In genomic region chr14:33452982-33453381, GRCh38 we compare ENCODE assay signal across 32 cellular contexts.
"Had no signal": no experiment of that assay in that cellular context is flagged by ENCODE, and none has a peak within 500 bp of the region (broad histone marks: within the 10 kb centered on the region; RNA-seq: fewer than 3 reads in every experiment).

No MANE protein-coding gene starts in this region.

- H3K4me3 ChIP-seq: breast epithelium, dorsolateral prefrontal cortex, hepatocyte, left lung, lung, neural progenitor cell, sigmoid colon, smooth muscle cell, stomach, suprapubic skin, tibial nerve, uterus had no signal

- H3K27ac Mint-ChIP-seq: activated naive CD4-positive, alpha-beta T cell treated with anti-CD3 and anti-CD28 coated beads for 36 hours; activated naive CD8-positive, alpha-beta T cell treated with anti-CD3 and anti-CD28 coated beads, Interleukin-2, amount 10 ng/mL, durations not matched to agents 7 days and 5 days; activated T-helper 2 cell treated with anti-CD3 and anti-CD28 coated beads, Interferon-gamma antibody, Interleukin-2, Interleukin-4, amounts not matched to agents 10 μg/mL and 5 μg/mL and 100 μg/mL, durations not matched to agents 14 hours and 24 hours and 36 hours; effector memory CD8-positive, alpha-beta T cell; immature natural killer cell; mesothelial cell of epicardium; naive thymus-derived CD8-positive, alpha-beta T cell; stimulated activated memory B cell treated with anti-CD40 and anti-IgM and Interleukin-4, amounts not matched to agents 10 μg/mL and 1 μg/mL and 100 μg/mL, for 72 hours had no signal

- ATAC-seq: activated T-cell treated with anti-CD3 and anti-CD28 coated beads, Interleukin-2, amount 50 U/mL, for 4 hours; effector memory CD8-positive, alpha-beta T cell; left lung; naive thymus-derived CD8-positive, alpha-beta T cell; stimulated activated memory B cell treated with anti-CD40 and anti-IgM and Interleukin-4, amounts not matched to agents 10 μg/mL and 1 μg/mL and 100 μg/mL, for 72 hours had no signal

- H3K9me3 Mint-ChIP-seq: activated naive CD4-positive, alpha-beta T cell treated with anti-CD3 and anti-CD28 coated beads for 36 hours; activated T-cell treated with anti-CD3 and anti-CD28 coated beads, Interleukin-2, amount 50 U/mL, for 4 hours; activated T-helper 2 cell treated with anti-CD3 and anti-CD28 coated beads, Interferon-gamma antibody, Interleukin-2, Interleukin-4, amounts not matched to agents 10 μg/mL and 5 μg/mL and 100 μg/mL, durations not matched to agents 14 hours and 24 hours and 36 hours; mesothelial cell of epicardium; naive thymus-derived CD8-positive, alpha-beta T cell; neural progenitor cell; stimulated activated memory B cell treated with anti-CD40 and anti-IgM and Interleukin-4, amounts not matched to agents 10 μg/mL and 1 μg/mL and 100 μg/mL, for 72 hours had no signal

- H3K36me3 Mint-ChIP-seq: activated naive CD8-positive, alpha-beta T cell treated with anti-CD3 and anti-CD28 coated beads, Interleukin-2, amount 10 ng/mL, durations not matched to agents 7 days and 5 days; mesothelial cell of epicardium; naive thymus-derived CD8-positive, alpha-beta T cell; neural progenitor cell; stimulated activated memory B cell treated with anti-CD40 and anti-IgM and Interleukin-4, amounts not matched to agents 10 μg/mL and 1 μg/mL and 100 μg/mL, for 72 hours had no signal

- H3K4me1 ChIP-seq: breast epithelium, left lung, uterus had no signal

- H3K36me3 ChIP-seq: breast epithelium, esophagus muscularis mucosa, left lung, neural progenitor cell, sigmoid colon, stomach, suprapubic skin, tibial nerve, uterus had no signal

- H3K4me1 Mint-ChIP-seq: stimulated activated memory B cell treated with anti-CD40 and anti-IgM and Interleukin-4, amounts not matched to agents 10 μg/mL and 1 μg/mL and 100 μg/mL, for 72 hours had no signal

- H3K27me3 ChIP-seq: breast epithelium, dorsolateral prefrontal cortex, esophagus muscularis mucosa, hepatocyte, left lung, neural progenitor cell, sigmoid colon, stomach, suprapubic skin, tibial nerve, uterus had no signal

- H3K4me3 Mint-ChIP-seq: activated naive CD4-positive, alpha-beta T cell treated with anti-CD3 and anti-CD28 coated beads for 36 hours; activated naive CD8-positive, alpha-beta T cell treated with anti-CD3 and anti-CD28 coated beads, Interleukin-2, amount 10 ng/mL, durations not matched to agents 7 days and 5 days; activated T-cell treated with anti-CD3 and anti-CD28 coated beads, Interleukin-2, amount 50 U/mL, for 4 hours; central memory CD8-positive, alpha-beta T cell; effector memory CD8-positive, alpha-beta T cell; immature natural killer cell; mesothelial cell of epicardium; naive thymus-derived CD8-positive, alpha-beta T cell; neural progenitor cell; stimulated activated memory B cell treated with anti-CD40 and anti-IgM and Interleukin-4, amounts not matched to agents 10 μg/mL and 1 μg/mL and 100 μg/mL, for 72 hours had no signal

- H3K27me3 Mint-ChIP-seq: central memory CD8-positive, alpha-beta T cell; effector memory CD8-positive, alpha-beta T cell; naive thymus-derived CD8-positive, alpha-beta T cell; stimulated activated memory B cell treated with anti-CD40 and anti-IgM and Interleukin-4, amounts not matched to agents 10 μg/mL and 1 μg/mL and 100 μg/mL, for 72 hours had no signal

- H3K9me3 ChIP-seq: breast epithelium, esophagus muscularis mucosa, left lung, sigmoid colon, stomach, suprapubic skin, tibial nerve, uterus had no signal

- DNase-seq: activated CD4-positive, alpha-beta T cell treated with anti-CD3 and anti-CD28 coated beads for 4 hours; activated CD4-positive, alpha-beta T cell treated with anti-CD3 and anti-CD28 coated beads, Interleukin-2, amount 50 U/mL, for 48 hours; activated CD4-positive, CD25-positive, alpha-beta regulatory T cell; activated CD8-positive, alpha-beta memory T cell treated with anti-CD3 and anti-CD28 coated beads, Interleukin-2, amount 50 U/mL, for 48 hours; activated naive CD4-positive, alpha-beta T cell treated with anti-CD3 and anti-CD28 coated beads for 36 hours; activated naive CD8-positive, alpha-beta T cell treated with anti-CD3 and anti-CD28 coated beads, Interleukin-2, amount 10 ng/mL, durations not matched to agents 7 days and 5 days; activated T-cell treated with anti-CD3 and anti-CD28 coated beads, Interleukin-2, amount 50 U/mL, for 4 hours; amniotic stem cell; dorsolateral prefrontal cortex; effector memory CD8-positive, alpha-beta T cell; glutamatergic neuron; immature natural killer cell; kidney glomerular epithelial cell; left lung; naive thymus-derived CD8-positive, alpha-beta T cell; posterior cingulate gyrus; sigmoid colon; stimulated activated CD4-positive, alpha-beta T cell treated with anti-CD3 and anti-CD28 coated beads, Interleukin-15, amount 100 ng/mL, for 24 hours; stomach; uterus had no signal

- H3K27ac ChIP-seq: breast epithelium, hepatocyte, left lung, neural progenitor cell, stomach, suprapubic skin, tibial nerve, uterus had no signal
